ENCODE assay signal across 26 cellular contexts in genomic region chr21:45415943-45416611, GRCh38. TPM values are rescaled to one million over a fixed set of nuclear protein-coding genes. Genes with fewer than 3 reads are reported as not detected.
DNase-seq lines count a peak whose midpoint lies in the region; ATAC-seq and TF ChIP-seq lines count a peak whose summit lies in the region.
"Had no signal": no experiment of that assay in that cellular context is flagged by ENCODE, and none has a peak within 500 bp of the region (broad histone marks: within the 10 kb centered on the region; RNA-seq: fewer than 3 reads in every experiment).

No MANE protein-coding gene starts in this region.

- H3K27ac ChIP-seq in right atrium auricular region (peak overlapping the region; percentile 43 to 75), ovary (peak overlapping the region in 1 of 2 donors; percentile 4)
- H3K27ac ChIP-seq: KMS-11, pancreas, upper lobe of left lung had no signal

- H3K27ac Mint-ChIP-seq in stimulated activated naive CD8-positive, alpha-beta T cell treated with anti-CD3 and anti-CD28 coated beads, Interleukin-15, amount 100 ng/mL, for 72 hours: no peak overlapping the region
- H3K27ac Mint-ChIP-seq in natural killer cell: no peak overlapping the region
- H3K27ac Mint-ChIP-seq: activated CD4-positive, alpha-beta T cell treated with anti-CD3 and anti-CD28 coated beads for 36 hours; CD4-positive, alpha-beta T cell; T-helper 1 cell treated with Interleukin-12 subunit alpha and Interleukin-12 subunit beta and Interleukin-4 antibody, amounts not matched to agents 30 μg/mL and 1 μg/mL, for 36 hours had no signal

- no peaks in the 10 kb centered on the region for H3K4me1 Mint-ChIP-seq in stimulated activated naive CD8-positive, alpha-beta T cell treated with anti-CD3 and anti-CD28 coated beads, Interleukin-15, amount 100 ng/mL, for 72 hours
- H3K4me1 Mint-ChIP-seq in natural killer cell: no peaks in the 10 kb centered on the region
- H3K4me1 Mint-ChIP-seq: activated CD4-positive, alpha-beta T cell treated with anti-CD3 and anti-CD28 coated beads for 36 hours; naive thymus-derived CD8-positive, alpha-beta T cell had no signal

- intact Hi-C loops in ovary (cut with DNase I) (no loop called here), natural killer cell (cut with micrococcal nuclease) (no loop called here), lower leg skin (cut with DNase I; ENCODE audit: low total_unique reads) (no loop called here)

- WGBS in ovary, 3 donors: 74 to 77% (median 76%) methylated on average over 23 to 25 of the region's 25 CpGs
- WGBS in lower leg skin, 2 donors: 87 to 90% methylated on average over 13 to 25 of the region's 25 CpGs

- H3K9me3 ChIP-seq in right atrium auricular region: no peaks in the 10 kb centered on the region
- no peaks in the 10 kb centered on the region for H3K9me3 ChIP-seq in ovary
- H3K9me3 ChIP-seq: adrenal gland, pancreas, upper lobe of left lung had no signal

- TF ChIP-seq EP300 in ovary (IDR thresholded peaks at IDR 0.05): no peak

- no peaks in the 10 kb centered on the region for H3K36me3 Mint-ChIP-seq in natural killer cell
- H3K36me3 Mint-ChIP-seq: naive thymus-derived CD8-positive, alpha-beta T cell had no signal

- TF ChIP-seq CTCF in right atrium auricular region (IDR thresholded peaks at IDR 0.05) (no peak), ovary (IDR thresholded peaks at IDR 0.05) (no peak), natural killer cell (IDR thresholded peaks at IDR 0.05) (no peak), lower leg skin (IDR thresholded peaks at IDR 0.05) (no peak)

- H3K9me3 Mint-ChIP-seq in stimulated activated naive CD8-positive, alpha-beta T cell treated with anti-CD3 and anti-CD28 coated beads, Interleukin-15, amount 100 ng/mL, for 72 hours: no peaks in the 10 kb centered on the region
- H3K9me3 Mint-ChIP-seq in natural killer cell: no peaks in the 10 kb centered on the region
- H3K9me3 Mint-ChIP-seq: activated T-cell treated with anti-CD3 and anti-CD28 coated beads, Interleukin-2, amount 50 U/mL, for 4 hours; CD4-positive, alpha-beta T cell; naive thymus-derived CD8-positive, alpha-beta T cell; T-helper 1 cell treated with Interleukin-12 subunit alpha and Interleukin-12 subunit beta and Interleukin-4 antibody, amounts not matched to agents 30 μg/mL and 1 μg/mL, for 36 hours had no signal

- peaks cover 2% of the 10 kb centered on the region for H3K27me3 Mint-ChIP-seq in stimulated activated naive CD8-positive, alpha-beta T cell treated with anti-CD3 and anti-CD28 coated beads, Interleukin-15, amount 100 ng/mL, for 72 hours
- no peaks in the 10 kb centered on the region for H3K27me3 Mint-ChIP-seq in natural killer cell (ENCODE audit: low read depth in 2 of 2)

- no peak for DNase-seq in stimulated activated naive CD8-positive, alpha-beta T cell treated with anti-CD3 and anti-CD28 coated beads, Interleukin-15, amount 100 ng/mL, for 72 hours
- no peak for DNase-seq in stimulated activated naive CD8-positive, alpha-beta T cell treated with anti-CD3 and anti-CD28 coated beads, Interleukin-15, Interleukin-2, amounts not matched to agents 100 U/mL and 50 U/mL, for 24 hours
- DNase-seq in right atrium auricular region (ENCODE audit: low spot score) (no peak), ovary (peak in 4 of 5 donors; percentile 23 to 39 (median 26)), natural killer cell (no peak), medulla oblongata (ENCODE audit: extremely low spot score) (no peak), lower leg skin (ENCODE audit: low spot score in 2 of 2) (no peak)
- DNase-seq: activated CD4-positive, alpha-beta T cell treated with anti-CD3 and anti-CD28 coated beads for 36 hours; activated CD8-positive, alpha-beta memory T cell treated with anti-CD3 and anti-CD28 coated beads for 24 hours; activated naive CD4-positive, alpha-beta T cell treated with Interleukin-2 at 50 U/mL for 16 hours; activated T-cell treated with anti-CD3 and anti-CD28 coated beads, Interleukin-2, amount 50 U/mL, for 4 hours; CD4-positive, alpha-beta T cell; DMS 273 treated with DMSO at 0.1 percent for 48 hours; GOT3; kidney glomerular epithelial cell; MV-4-11; NCI-H1694; NCI-H524 treated with DMSO at 0.1 percent for 48 hours; stimulated activated CD8-positive, alpha-beta memory T cell treated with anti-CD3 and anti-CD28 coated beads, Interleukin-4, amount 100 ng/mL, for 48 hours had no signal

- H3K36me3 ChIP-seq in right atrium auricular region (no peaks in the 10 kb centered on the region), ovary (no peaks in the 10 kb centered on the region)
- H3K36me3 ChIP-seq: adrenal gland, pancreas, upper lobe of left lung had no signal

- H3K4me3 ChIP-seq in right atrium auricular region: no peak overlapping the region
- no peak overlapping the region for H3K4me3 ChIP-seq in ovary
- no peak overlapping the region for H3K4me3 ChIP-seq in lower leg skin (ENCODE audit: low read depth, poor library complexity, severe bottlenecking)
- H3K4me3 ChIP-seq: adrenal gland, pancreas, upper lobe of left lung had no signal

- H3K4me3 Mint-ChIP-seq in stimulated activated naive CD8-positive, alpha-beta T cell treated with anti-CD3 and anti-CD28 coated beads, Interleukin-15, amount 100 ng/mL, for 72 hours: no peak overlapping the region
- H3K4me3 Mint-ChIP-seq in natural killer cell: no peak overlapping the region
- H3K4me3 Mint-ChIP-seq: activated CD4-positive, alpha-beta T cell treated with anti-CD3 and anti-CD28 coated beads for 36 hours; activated T-cell treated with anti-CD3 and anti-CD28 coated beads, Interleukin-2, amount 50 U/mL, for 4 hours; CD4-positive, alpha-beta T cell; T-helper 1 cell treated with Interleukin-12 subunit alpha and Interleukin-12 subunit beta and Interleukin-4 antibody, amounts not matched to agents 30 μg/mL and 1 μg/mL, for 36 hours had no signal

- TF ChIP-seq POLR2A in ovary (IDR thresholded peaks at IDR 0.05): no peak
- TF ChIP-seq POLR2A in lower leg skin (IDR thresholded peaks at IDR 0.05): no peak

- peak; percentile 39 for ATAC-seq in stimulated activated naive CD8-positive, alpha-beta T cell treated with anti-CD3 and anti-CD28 coated beads, Interleukin-15, amount 100 ng/mL, for 72 hours
- ATAC-seq in stimulated activated naive CD8-positive, alpha-beta T cell treated with anti-CD3 and anti-CD28 coated beads, Interleukin-15, Interleukin-2, amounts not matched to agents 100 U/mL and 50 U/mL, for 24 hours: no peak
- no peak for ATAC-seq in HG03460 (IDR thresholded peaks at IDR 0.05; ENCODE audit: unreplicated experiment)
- no peak for ATAC-seq in natural killer cell
- ATAC-seq: activated CD4-positive, alpha-beta T cell treated with anti-CD3 and anti-CD28 coated beads for 36 hours; activated T-cell treated with anti-CD3 and anti-CD28 coated beads, Interleukin-2, amount 50 U/mL, for 4 hours; naive thymus-derived CD8-positive, alpha-beta T cell; pancreas had no signal

- peaks cover 0 to 94% of the 10 kb centered on the region in 2 donors for H3K4me1 ChIP-seq in right atrium auricular region
- H3K4me1 ChIP-seq in ovary (ENCODE audit: insufficient read depth): peaks cover 13% of the 10 kb centered on the region
- H3K4me1 ChIP-seq: pancreas had no signal

- no peaks in the 10 kb centered on the region for H3K27me3 ChIP-seq in right atrium auricular region
- no peaks in the 10 kb centered on the region for H3K27me3 ChIP-seq in ovary
- H3K27me3 ChIP-seq: adrenal gland, pancreas, upper lobe of left lung had no signal

RNA-seq across cellular contexts. Expression of gene COL18A1, which starts 11.1 kb away (rescaled TPM):
- total RNA-seq in right atrium auricular region (100 to 1,000 TPM; 117 to 134 TPM), ovary (100 to 1,000 TPM; 141 to 353 (median 270) TPM), natural killer cell (10 to 100 TPM; 12.3 to 22.3 (median 12.7) TPM), lower leg skin (100 to 1,000 TPM in 1 of 4 donors, 10 to 100 TPM in 3; 63.3 to 126 (median 85.9) TPM)
- polyA plus RNA-seq in ovary: 100 to 1,000 TPM in 1 of 2 donors, 10 to 100 TPM in 1; 11.1 to 201 TPM

Comparison
In these comparisons a context has a peak if more than half of its experiments do, and no peak if none do; other contexts are left out.
1. DNase-seq: peak in ovary (4 of 5); none in stimulated activated naive CD8-positive, alpha-beta T cell treated with anti-CD3 and anti-CD28 coated beads, Interleukin-15, amount 100 ng/mL, for 72 hours (0 of 2), stimulated activated naive CD8-positive, alpha-beta T cell treated with anti-CD3 and anti-CD28 coated beads, Interleukin-15, Interleukin-2, amounts not matched to agents 100 U/mL and 50 U/mL, for 24 hours (single experiment), right atrium auricular region (single experiment), natural killer cell (single experiment), medulla oblongata (single experiment) and lower leg skin (0 of 2).